In genomic region chr10:27297848-27298524, GRCh38 we compare ENCODE assay signal across 1 cellular context.
TF ChIP-seq lines count a peak whose summit lies in the region.

No MANE protein-coding gene starts in this region.

TF ChIP-seq in GM23338, 12 proteins besides CTCF, POLR2A, EP300 and RAD21 (continued from another document):
- TF ChIP-seq, protein P1, sequence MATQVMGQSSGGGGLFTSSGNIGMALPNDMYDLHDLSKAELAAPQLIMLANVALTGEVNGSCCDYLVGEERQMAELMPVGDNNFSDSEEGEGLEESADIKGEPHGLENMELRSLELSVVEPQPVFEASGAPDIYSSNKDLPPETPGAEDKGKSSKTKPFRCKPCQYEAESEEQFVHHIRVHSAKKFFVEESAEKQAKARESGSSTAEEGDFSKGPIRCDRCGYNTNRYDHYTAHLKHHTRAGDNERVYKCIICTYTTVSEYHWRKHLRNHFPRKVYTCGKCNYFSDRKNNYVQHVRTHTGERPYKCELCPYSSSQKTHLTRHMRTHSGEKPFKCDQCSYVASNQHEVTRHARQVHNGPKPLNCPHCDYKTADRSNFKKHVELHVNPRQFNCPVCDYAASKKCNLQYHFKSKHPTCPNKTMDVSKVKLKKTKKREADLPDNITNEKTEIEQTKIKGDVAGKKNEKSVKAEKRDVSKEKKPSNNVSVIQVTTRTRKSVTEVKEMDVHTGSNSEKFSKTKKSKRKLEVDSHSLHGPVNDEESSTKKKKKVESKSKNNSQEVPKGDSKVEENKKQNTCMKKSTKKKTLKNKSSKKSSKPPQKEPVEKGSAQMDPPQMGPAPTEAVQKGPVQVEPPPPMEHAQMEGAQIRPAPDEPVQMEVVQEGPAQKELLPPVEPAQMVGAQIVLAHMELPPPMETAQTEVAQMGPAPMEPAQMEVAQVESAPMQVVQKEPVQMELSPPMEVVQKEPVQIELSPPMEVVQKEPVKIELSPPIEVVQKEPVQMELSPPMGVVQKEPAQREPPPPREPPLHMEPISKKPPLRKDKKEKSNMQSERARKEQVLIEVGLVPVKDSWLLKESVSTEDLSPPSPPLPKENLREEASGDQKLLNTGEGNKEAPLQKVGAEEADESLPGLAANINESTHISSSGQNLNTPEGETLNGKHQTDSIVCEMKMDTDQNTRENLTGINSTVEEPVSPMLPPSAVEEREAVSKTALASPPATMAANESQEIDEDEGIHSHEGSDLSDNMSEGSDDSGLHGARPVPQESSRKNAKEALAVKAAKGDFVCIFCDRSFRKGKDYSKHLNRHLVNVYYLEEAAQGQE (IDR thresholded peaks at IDR 0.05; ENCODE audit: unreplicated experiment), result no peak
- TF ChIP-seq ZNF331 (CRISPR knock-in tag; IDR thresholded peaks at IDR 0.05; ENCODE audit: low read depth), result no peak
- TF ChIP-seq CREB1 (CRISPR knock-in tag; IDR thresholded peaks at IDR 0.05; ENCODE audit: low read depth), result no peak
